In genomic region chr1:153519242-153519641, GRCh38 we compare ENCODE assay signal across 19 cellular contexts. TPM values are rescaled to one million over a fixed set of nuclear protein-coding genes. Genes with fewer than 3 reads are reported as not detected.
"Had no signal": no experiment of that assay in that cellular context is flagged by ENCODE, and none has a peak within 500 bp of the region (broad histone marks: within the 10 kb centered on the region; RNA-seq: fewer than 3 reads in every experiment).

No MANE protein-coding gene starts in this region.

- H3K36me3 Mint-ChIP-seq: naive thymus-derived CD8-positive, alpha-beta T cell had no signal

- ATAC-seq: left colon; mucosa of descending colon; naive thymus-derived CD8-positive, alpha-beta T cell; psoas muscle; right lobe of liver had no signal

- H3K27me3 Mint-ChIP-seq: naive thymus-derived CD8-positive, alpha-beta T cell had no signal

- H3K9me3 Mint-ChIP-seq: naive thymus-derived CD8-positive, alpha-beta T cell had no signal

- DNase-seq: cortex of kidney; dorsolateral prefrontal cortex; effector CD8-positive, alpha-beta T cell; kidney; left colon; mucosa of descending colon; naive thymus-derived CD8-positive, alpha-beta T cell; psoas muscle; retina; right lobe of liver; stimulated activated CD4-positive, alpha-beta T cell treated with anti-CD3 and anti-CD28 coated beads, Interleukin-2, amount 100 ng/mL, for 24 hours; stimulated activated CD4-positive, alpha-beta T cell treated with anti-CD3 and anti-CD28 coated beads, Interleukin-4, amount 100 ng/mL, for 4 hours; stimulated activated naive CD4-positive, alpha-beta T cell treated with Interleukin-2 at 50 U/mL for 16 hours; upper lobe of left lung; uterus had no signal

- H3K4me3 Mint-ChIP-seq: naive thymus-derived CD8-positive, alpha-beta T cell had no signal

RNA-seq across cellular contexts. Expression of gene S100A5, which starts 21.5 kb away (rescaled TPM):
- total RNA-seq: hepatocyte, left colon, liver, lung microvascular endothelial cell, mucosa of descending colon, osteoblast, psoas muscle, right lobe of liver, upper lobe of left lung, uterus had no signal

RNA-seq across cellular contexts. Expression of gene S100A3, which starts 29.8 kb away (rescaled TPM):
- total RNA-seq: left colon; liver; naive thymus-derived CD8-positive, alpha-beta T cell had no signal

RNA-seq across cellular contexts. Expression of gene S100A2, which starts 46.4 kb away (rescaled TPM):
- total RNA-seq: liver; naive thymus-derived CD8-positive, alpha-beta T cell; right lobe of liver had no signal
